Comparison of ENCODE assay signal across 9 cellular contexts in genomic region chr5:34655354-34655991, GRCh38. TPM values are rescaled to one million over a fixed set of nuclear protein-coding genes. Genes with fewer than 3 reads are reported as not detected.
A peak's percentile ranks its signal among the peaks of the same experiment; 100 is the strongest.
DNase-seq lines count a peak whose midpoint lies in the region; ATAC-seq and TF ChIP-seq lines count a peak whose summit lies in the region.
"Had no signal": no experiment of that assay in that cellular context is flagged by ENCODE, and none has a peak within 500 bp of the region (broad histone marks: within the 10 kb centered on the region; RNA-seq: fewer than 3 reads in every experiment).

No MANE protein-coding gene starts in this region.

- peak overlapping the region; percentile 87 for H3K4me3 Mint-ChIP-seq in progenitor cell of endocrine pancreas (ENCODE audit: low read depth)

- H3K36me3 Mint-ChIP-seq in progenitor cell of endocrine pancreas (ENCODE audit: insufficient read depth) = peaks cover under 1% of the 10 kb centered on the region

- H3K9me3 ChIP-seq in BE2C (no peaks in the 10 kb centered on the region), RWPE2 (ENCODE audit: severe bottlenecking) (no peaks in the 10 kb centered on the region)

- H3K4me1 Mint-ChIP-seq in progenitor cell of endocrine pancreas (ENCODE audit: low read depth) = peaks cover 22% of the 10 kb centered on the region

- DNase-seq in BE2C = no peak
- peak; percentile 69 for DNase-seq in HCEC 1CT
- DNase-seq in RWPE2 (ENCODE audit: low spot score) = no peak
- DNase-seq in brain microvascular endothelial cell = peak; percentile 77
- peak; percentile 41 to 82 for DNase-seq in hippocampal formation (lab: John Stamatoyannopoulos, UW)
- peak; percentile 15 for DNase-seq in progenitor cell of endocrine pancreas (ENCODE audit: low spot score, unreplicated experiment)

- peaks cover 56% of the 10 kb centered on the region for H3K27me3 ChIP-seq in BE2C
- no peaks in the 10 kb centered on the region for H3K27me3 ChIP-seq in RWPE2 (ENCODE audit: insufficient read depth, poor library complexity, severe bottlenecking)
- H3K27me3 ChIP-seq in brain microvascular endothelial cell (replicated peaks) = no peaks in the 10 kb centered on the region

- no peaks in the 10 kb centered on the region for H3K9me3 Mint-ChIP-seq in progenitor cell of endocrine pancreas (ENCODE audit: low read depth)

- H3K4me3 ChIP-seq in BE2C (ENCODE audit: low read depth, low read length) = peak overlapping the region; percentile 53
- H3K4me3 ChIP-seq in RWPE2 (ENCODE audit: severe bottlenecking) = peak overlapping the region; percentile 86
- peak overlapping the region; percentile 78 for H3K4me3 ChIP-seq in brain microvascular endothelial cell (ENCODE audit: low read depth, low read length)

- no peaks in the 10 kb centered on the region for H3K4me1 ChIP-seq in BE2C
- peaks cover 19% of the 10 kb centered on the region for H3K4me1 ChIP-seq in RWPE2 (ENCODE audit: insufficient read depth, poor library complexity, severe bottlenecking)

- ATAC-seq in RWPE2 (ENCODE audit: low read depth) (peak; percentile 38), GM19328 (IDR thresholded peaks at IDR 0.05; ENCODE audit: unreplicated experiment) (no peak), HG02938 (IDR thresholded peaks at IDR 0.05; ENCODE audit: unreplicated experiment) (no peak)

- no peak for TF ChIP-seq CTCF in BE2C (IDR thresholded peaks at IDR 0.05; ENCODE audit: low read depth, low read length)
- no peak for TF ChIP-seq CTCF in RWPE2 (IDR thresholded peaks at IDR 0.05; ENCODE audit: poor library complexity, severe bottlenecking)
- no peak for TF ChIP-seq CTCF in brain microvascular endothelial cell (IDR thresholded peaks at IDR 0.05; ENCODE audit: low read depth, low read length, missing control alignments)
- no peak for TF ChIP-seq CTCF in progenitor cell of endocrine pancreas (IDR thresholded peaks at IDR 0.05; ENCODE audit: unreplicated experiment)

- peak overlapping the region; percentile 97 for H3K27ac Mint-ChIP-seq in progenitor cell of endocrine pancreas

- no peaks in the 10 kb centered on the region for H3K36me3 ChIP-seq in BE2C
- peaks cover 5% of the 10 kb centered on the region for H3K36me3 ChIP-seq in RWPE2 (ENCODE audit: low read depth)
- peaks cover 6% of the 10 kb centered on the region for H3K36me3 ChIP-seq in brain microvascular endothelial cell (replicated peaks)

- peak overlapping the region; percentile 80 for H3K27ac ChIP-seq in RWPE2 (ENCODE audit: poor library complexity, severe bottlenecking)
- H3K27ac ChIP-seq in brain microvascular endothelial cell = peak overlapping the region; percentile 99
- H3K27ac ChIP-seq: HL-60 had no signal

- H3K27me3 Mint-ChIP-seq in progenitor cell of endocrine pancreas = peaks cover 2% of the 10 kb centered on the region

- in situ Hi-C loops in brain microvascular endothelial cell (cut with HindIII; ENCODE audit: low pct_ligation_motif_present, low sequenced_read_pairs) = no loop called here

RNA-seq across cellular contexts. Expression of gene RAI14, which starts 0.7 kb away (rescaled TPM):
- 0.76 TPM for polyA plus RNA-seq in BE2C (2012; ENCODE audit: insufficient read depth, insufficient read length, low read depth)
- 116 and 121 TPM in 2 replicates for total RNA-seq in progenitor cell of endocrine pancreas

Comparison
In these comparisons a context has a peak if more than half of its experiments do, and no peak if none do; other contexts are left out.
1. DNase-seq: peak in HCEC 1CT (single experiment), brain microvascular endothelial cell (single experiment), hippocampal formation (2 of 2) and progenitor cell of endocrine pancreas (single experiment); none in BE2C (single experiment) and RWPE2 (single experiment).
2. Peak in every context shown above with its lines, with median percentiles within 50 percentile points of each other: H3K4me3 ChIP-seq.